13 cellular contexts compared by ENCODE assay signal in genomic region chr3:176873261-176873660, GRCh38.
DNase-seq lines count a peak whose midpoint lies in the region; ATAC-seq lines count a peak whose summit lies in the region.
"Had no signal": no experiment of that assay in that cellular context is flagged by ENCODE, and none has a peak within 500 bp of the region (broad histone marks: within the 10 kb centered on the region; RNA-seq: fewer than 3 reads in every experiment).

No MANE protein-coding gene starts in this region.

- H3K27me3 Mint-ChIP-seq in activated naive CD8-positive, alpha-beta T cell treated with anti-CD3 and anti-CD28 coated beads, Interleukin-2, amount 50 U/mL, for 24 hours = peaks cover 2% of the 10 kb centered on the region
- H3K27me3 Mint-ChIP-seq in activated naive CD8-positive, alpha-beta T cell treated with anti-CD3 and anti-CD28 coated beads for 36 hours = no peaks in the 10 kb centered on the region
- peaks cover 9% of the 10 kb centered on the region for H3K27me3 Mint-ChIP-seq in T-helper 17 cell

- peaks cover 3% of the 10 kb centered on the region for H3K9me3 Mint-ChIP-seq in activated naive CD8-positive, alpha-beta T cell treated with anti-CD3 and anti-CD28 coated beads, Interleukin-2, amount 50 U/mL, for 24 hours
- H3K9me3 Mint-ChIP-seq in activated naive CD8-positive, alpha-beta T cell treated with anti-CD3 and anti-CD28 coated beads for 36 hours = peaks cover 9% of the 10 kb centered on the region
- H3K9me3 Mint-ChIP-seq in stimulated activated effector memory CD8-positive, alpha-beta T cell treated with anti-CD3 and anti-CD28 coated beads, Interleukin-12 subunit alpha, Interleukin-12 subunit beta, amount 100 ng/mL, for 72 hours = peaks cover 3% of the 10 kb centered on the region

- ATAC-seq in activated naive CD8-positive, alpha-beta T cell treated with anti-CD3 and anti-CD28 coated beads, Interleukin-2, amount 50 U/mL, for 24 hours = no peak
- ATAC-seq in HG02642 (IDR thresholded peaks at IDR 0.05; ENCODE audit: poor library complexity, unreplicated experiment) = peak; percentile 10
- ATAC-seq in T-helper 17 cell = no peak
- ATAC-seq in stimulated activated effector memory CD8-positive, alpha-beta T cell treated with anti-CD3 and anti-CD28 coated beads, Interleukin-12 subunit alpha, Interleukin-12 subunit beta, amount 100 ng/mL, for 72 hours = peak; percentile 14
- no peak for ATAC-seq in GM21526 (IDR thresholded peaks at IDR 0.05; ENCODE audit: low FRiP score, unreplicated experiment)

- H3K4me3 Mint-ChIP-seq in activated naive CD8-positive, alpha-beta T cell treated with anti-CD3 and anti-CD28 coated beads, Interleukin-2, amount 50 U/mL, for 24 hours = no peak overlapping the region
- H3K4me3 Mint-ChIP-seq in activated naive CD8-positive, alpha-beta T cell treated with anti-CD3 and anti-CD28 coated beads for 36 hours = no peak overlapping the region
- no peak overlapping the region for H3K4me3 Mint-ChIP-seq in T-helper 17 cell
- H3K4me3 Mint-ChIP-seq in stimulated activated effector memory CD8-positive, alpha-beta T cell treated with anti-CD3 and anti-CD28 coated beads, Interleukin-12 subunit alpha, Interleukin-12 subunit beta, amount 100 ng/mL, for 72 hours = no peak overlapping the region
- H3K4me3 Mint-ChIP-seq: activated naive CD8-positive, alpha-beta T cell treated with anti-CD3 and anti-CD28 coated beads, Interleukin-2, amount 10 ng/mL, durations not matched to agents 7 days and 5 days; B cell had no signal

- no peak for DNase-seq in activated naive CD8-positive, alpha-beta T cell treated with anti-CD3 and anti-CD28 coated beads, Interleukin-2, amount 50 U/mL, for 24 hours
- no peak for DNase-seq in activated naive CD8-positive, alpha-beta T cell treated with anti-CD3 and anti-CD28 coated beads for 36 hours
- DNase-seq in T-helper 17 cell = no peak
- DNase-seq in stimulated activated effector memory CD8-positive, alpha-beta T cell treated with anti-CD3 and anti-CD28 coated beads, Interleukin-12 subunit alpha, Interleukin-12 subunit beta, amount 100 ng/mL, for 72 hours (ENCODE audit: low spot score in 2 of 2) = no peak
- no peak for DNase-seq in NOMO-1 treated with dmso at 0.1 percent for 144 hours (lab: John Stamatoyannopoulos, UW; ENCODE audit: unreplicated experiment)
- DNase-seq in stimulated activated naive CD4-positive, alpha-beta T cell treated with Interleukin-2 at 50 U/mL for 16 hours (lab: John Stamatoyannopoulos, UW) = no peak
- DNase-seq: lower lobe of right lung, sigmoid colon had no signal

- peaks cover 4% of the 10 kb centered on the region for H3K4me1 Mint-ChIP-seq in activated naive CD8-positive, alpha-beta T cell treated with anti-CD3 and anti-CD28 coated beads, Interleukin-2, amount 50 U/mL, for 24 hours
- peaks cover 4% of the 10 kb centered on the region for H3K4me1 Mint-ChIP-seq in activated naive CD8-positive, alpha-beta T cell treated with anti-CD3 and anti-CD28 coated beads for 36 hours
- peaks cover 5% of the 10 kb centered on the region for H3K4me1 Mint-ChIP-seq in T-helper 17 cell
- peaks cover 5% of the 10 kb centered on the region for H3K4me1 Mint-ChIP-seq in stimulated activated effector memory CD8-positive, alpha-beta T cell treated with anti-CD3 and anti-CD28 coated beads, Interleukin-12 subunit alpha, Interleukin-12 subunit beta, amount 100 ng/mL, for 72 hours

- no peaks in the 10 kb centered on the region for H3K36me3 Mint-ChIP-seq in activated naive CD8-positive, alpha-beta T cell treated with anti-CD3 and anti-CD28 coated beads, Interleukin-2, amount 50 U/mL, for 24 hours (ENCODE audit: low read depth)
- no peaks in the 10 kb centered on the region for H3K36me3 Mint-ChIP-seq in activated naive CD8-positive, alpha-beta T cell treated with anti-CD3 and anti-CD28 coated beads for 36 hours
- no peaks in the 10 kb centered on the region for H3K36me3 Mint-ChIP-seq in T-helper 17 cell (ENCODE audit: low read depth)
- no peaks in the 10 kb centered on the region for H3K36me3 Mint-ChIP-seq in stimulated activated effector memory CD8-positive, alpha-beta T cell treated with anti-CD3 and anti-CD28 coated beads, Interleukin-12 subunit alpha, Interleukin-12 subunit beta, amount 100 ng/mL, for 72 hours
- H3K36me3 Mint-ChIP-seq: activated naive CD8-positive, alpha-beta T cell treated with anti-CD3 and anti-CD28 coated beads, Interleukin-2, amount 10 ng/mL, durations not matched to agents 7 days and 5 days had no signal

- no peaks in the 10 kb centered on the region for H3K9me3 ChIP-seq in T-helper 17 cell (ENCODE audit: control insufficient read depth, low read length, poor library complexity, severe bottlenecking)
- H3K9me3 ChIP-seq: lower lobe of right lung, upper lobe of left lung had no signal

- H3K27ac Mint-ChIP-seq in activated naive CD8-positive, alpha-beta T cell treated with anti-CD3 and anti-CD28 coated beads, Interleukin-2, amount 50 U/mL, for 24 hours = peak overlapping the region; percentile 54
- H3K27ac Mint-ChIP-seq in activated naive CD8-positive, alpha-beta T cell treated with anti-CD3 and anti-CD28 coated beads for 36 hours = no peak overlapping the region
- H3K27ac Mint-ChIP-seq in T-helper 17 cell = peak overlapping the region; percentile 16
- H3K27ac Mint-ChIP-seq in stimulated activated effector memory CD8-positive, alpha-beta T cell treated with anti-CD3 and anti-CD28 coated beads, Interleukin-12 subunit alpha, Interleukin-12 subunit beta, amount 100 ng/mL, for 72 hours = peak overlapping the region; percentile 71
- H3K27ac Mint-ChIP-seq: B cell had no signal

Comparison
In these comparisons a context has a peak if more than half of its experiments do, and no peak if none do; other contexts are left out.
1. ATAC-seq: peak in HG02642 (single experiment) and stimulated activated effector memory CD8-positive, alpha-beta T cell treated with anti-CD3 and anti-CD28 coated beads, Interleukin-12 subunit alpha, Interleukin-12 subunit beta, amount 100 ng/mL, for 72 hours (single experiment); none in activated naive CD8-positive, alpha-beta T cell treated with anti-CD3 and anti-CD28 coated beads, Interleukin-2, amount 50 U/mL, for 24 hours (single experiment), T-helper 17 cell (single experiment) and GM21526 (single experiment).